Comparison of ENCODE assay signal across 10 cellular contexts in the genomic region with DNA sequence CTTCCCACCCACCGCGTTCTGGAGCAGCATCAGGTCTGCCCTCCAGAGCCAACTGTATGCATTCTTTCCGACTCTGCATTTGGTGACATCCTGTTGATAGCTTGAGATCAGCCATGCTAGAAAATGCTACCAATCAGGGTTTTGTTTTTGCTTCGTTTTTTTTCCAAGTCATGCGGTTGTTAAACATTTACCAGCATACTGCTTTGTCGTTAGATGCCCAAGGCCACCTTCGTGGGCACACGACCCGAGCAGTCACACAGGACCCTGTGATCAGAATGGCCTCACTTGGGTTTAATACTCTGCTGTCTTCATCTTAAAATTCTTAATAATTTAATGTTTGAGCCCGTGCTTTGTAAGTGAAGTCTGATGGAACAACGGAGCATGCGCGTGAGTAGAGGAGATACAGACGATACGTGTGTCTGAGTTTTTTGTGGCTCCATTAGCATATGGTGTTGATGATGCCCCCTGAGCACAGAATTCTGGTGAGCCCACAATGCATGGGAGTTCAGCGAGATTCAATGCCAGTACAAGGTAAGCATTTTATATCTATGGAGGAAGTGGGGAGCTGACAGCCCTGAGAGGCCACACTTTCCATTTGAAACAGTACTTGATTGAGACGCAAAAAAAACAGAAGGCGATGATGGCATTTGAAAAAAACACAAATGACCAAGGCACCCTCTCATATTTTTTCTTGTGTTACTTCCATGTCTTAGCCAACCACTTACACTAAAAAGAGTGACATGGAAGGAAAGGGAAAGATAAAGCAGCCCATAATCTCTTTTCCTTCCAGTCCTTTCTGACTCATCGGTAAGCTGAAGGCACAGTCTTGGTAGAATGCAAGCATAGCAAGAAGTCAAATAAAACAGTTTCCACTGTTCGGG.
DNase-seq lines count a peak whose midpoint lies in the region; ATAC-seq, FAIRE-seq and TF ChIP-seq lines count a peak whose summit lies in the region.
"Had no signal": no experiment of that assay in that cellular context is flagged by ENCODE, and none has a peak within 500 bp of the region (broad histone marks: within the 10 kb centered on the region; RNA-seq: fewer than 3 reads in every experiment).

No MANE protein-coding gene starts in this region.

- TF ChIP-seq CTCF in osteoblast (IDR thresholded peaks at IDR 0.05; ENCODE audit: extremely low read depth, low read depth, low read length) (no peak), stomach (IDR thresholded peaks at IDR 0.05) (no peak)

- H3K36me3 Mint-ChIP-seq in T-cell = no peaks in the 10 kb centered on the region

- no peaks in the 10 kb centered on the region for H4K20me1 ChIP-seq in osteoblast (ENCODE audit: insufficient read depth, low read length)

- H3K27ac Mint-ChIP-seq in T-cell = peak overlapping the region; percentile 90 to 98
- H3K27ac Mint-ChIP-seq: dendritic cell treated with granulocyte-macrophage colony-stimulating factor and Interleukin-4, amounts not matched to agents 40 ng/mL and 50 ng/mL, for 4 days had no signal

- no peak for FAIRE-seq in GM12892 (lab: Jason Lieb, UNC)

- H3K4me1 Mint-ChIP-seq in T-cell = peaks cover 48 to 59% (median 54%) of the 10 kb centered on the region in 3 donors

- ATAC-seq in T-cell (replicated peaks in 1 of 4) = peak; percentile 47 to 74 (median 56)

- H3K4me1 ChIP-seq in osteoblast (ENCODE audit: insufficient read depth, low read length) (peaks cover 7% of the 10 kb centered on the region), stomach (peaks cover 0 to 27% (median 9%) of the 10 kb centered on the region in 4 donors)

- H3K27me3 ChIP-seq in osteoblast (ENCODE audit: insufficient read depth, low read length) (peaks cover 7% of the 10 kb centered on the region), stomach (peaks cover 0 to 5% (median 0%) of the 10 kb centered on the region in 3 donors)

- H2AFZ ChIP-seq in osteoblast (ENCODE audit: low read length) = no peak overlapping the region
- H2AFZ ChIP-seq: PC-9 had no signal

- no peaks in the 10 kb centered on the region for H3K79me2 ChIP-seq in osteoblast (ENCODE audit: insufficient read depth, low read length)

- peaks cover 0 to 25% of the 10 kb centered on the region in 2 donors for H3K27me3 Mint-ChIP-seq in T-cell
- H3K27me3 Mint-ChIP-seq: dendritic cell treated with granulocyte-macrophage colony-stimulating factor and Interleukin-4, amounts not matched to agents 40 ng/mL and 50 ng/mL, for 4 days had no signal

- DNase-seq in HK-2 (ENCODE audit: unreplicated experiment) (peak; percentile 7), T-cell (peak in 16 of 34 experiments; percentile 8 to 45 (median 24)), amniotic epithelial cell (ENCODE audit: low read depth) (peak; percentile 67), osteoblast (ENCODE audit: insufficient read length, low spot score, missing footprints) (peak; percentile 42), NCI-H524 (lab: John Stamatoyannopoulos, UW) (no peak), GM12892 (ENCODE audit: insufficient read length) (no peak), cerebellar nuclear complex (lab: John Stamatoyannopoulos, UW) (no peak), stomach (no peak)
- DNase-seq: PC-9 had no signal

- POLR2A ChIA-PET in T-cell (lab: Charles Lee) = interaction anchor here in 1 of 2 donors (0.6 kb wide), 1 partner anchor 879 kb away, joined by 3 read pairs; no protein-coding TSS in a partner anchor

- TF ChIP-seq POLR2A in GM12892 (IDR thresholded peaks at IDR 0.05; ENCODE audit: low read depth, low read length) = no peak
- no peak for TF ChIP-seq POLR2A in stomach (IDR thresholded peaks at IDR 0.05)

- CTCF ChIA-PET in T-cell (lab: Charles Lee) = interaction anchor here (0.6 to 0.7 kb wide), 2 partner anchors 18 to 444 kb away, joined by 3 read pairs; no protein-coding TSS in a partner anchor

- WGBS in stomach, 5 donors = 44 to 67% (median 62%) methylated on average over 18 to 20 of the region's 20 CpGs

- no peak overlapping the region for H3K4me2 ChIP-seq in osteoblast (ENCODE audit: insufficient read depth, low read length)
- H3K4me2 ChIP-seq: PC-9 had no signal

- peak overlapping the region; percentile 64 to 84 (median 65) for H3K4me3 Mint-ChIP-seq in T-cell
- H3K4me3 Mint-ChIP-seq: dendritic cell treated with granulocyte-macrophage colony-stimulating factor and Interleukin-4, amounts not matched to agents 40 ng/mL and 50 ng/mL, for 4 days had no signal

- no peak overlapping the region for H3K27ac ChIP-seq in osteoblast (ENCODE audit: low read depth, low read length)
- H3K27ac ChIP-seq in stomach = no peak overlapping the region
- H3K27ac ChIP-seq: PC-9 had no signal

- H3K9me3 ChIP-seq in osteoblast (ENCODE audit: low read depth, low read length) = no peaks in the 10 kb centered on the region
- no peaks in the 10 kb centered on the region for H3K9me3 ChIP-seq in stomach

- intact Hi-C loops in stomach (cut with DNase I; ENCODE audit: low total_unique reads) = no loop called here

- no peak for TF ChIP-seq EP300 in stomach (IDR thresholded peaks at IDR 0.05)

- peaks cover 0 to 3% (median 0%) of the 10 kb centered on the region in 3 donors for H3K9me3 Mint-ChIP-seq in T-cell
- H3K9me3 Mint-ChIP-seq: dendritic cell treated with granulocyte-macrophage colony-stimulating factor and Interleukin-4, amounts not matched to agents 40 ng/mL and 50 ng/mL, for 4 days had no signal

- no peaks in the 10 kb centered on the region for H3K36me3 ChIP-seq in osteoblast (ENCODE audit: insufficient read depth, low read length)
- H3K36me3 ChIP-seq in stomach = no peaks in the 10 kb centered on the region

- no peak overlapping the region for H3K4me3 ChIP-seq in osteoblast (ENCODE audit: insufficient read depth, low read length)
- no peak overlapping the region for H3K4me3 ChIP-seq in stomach
- H3K4me3 ChIP-seq: PC-9 had no signal

Comparison
In these comparisons a context has a peak if more than half of its experiments do, and no peak if none do; other contexts are left out.
1. DNase-seq: peak in HK-2 (single experiment), amniotic epithelial cell (single experiment) and osteoblast (single experiment); none in NCI-H524 (0 of 2), GM12892 (single experiment), cerebellar nuclear complex (0 of 2) and stomach (single experiment).